In the genomic region with DNA sequence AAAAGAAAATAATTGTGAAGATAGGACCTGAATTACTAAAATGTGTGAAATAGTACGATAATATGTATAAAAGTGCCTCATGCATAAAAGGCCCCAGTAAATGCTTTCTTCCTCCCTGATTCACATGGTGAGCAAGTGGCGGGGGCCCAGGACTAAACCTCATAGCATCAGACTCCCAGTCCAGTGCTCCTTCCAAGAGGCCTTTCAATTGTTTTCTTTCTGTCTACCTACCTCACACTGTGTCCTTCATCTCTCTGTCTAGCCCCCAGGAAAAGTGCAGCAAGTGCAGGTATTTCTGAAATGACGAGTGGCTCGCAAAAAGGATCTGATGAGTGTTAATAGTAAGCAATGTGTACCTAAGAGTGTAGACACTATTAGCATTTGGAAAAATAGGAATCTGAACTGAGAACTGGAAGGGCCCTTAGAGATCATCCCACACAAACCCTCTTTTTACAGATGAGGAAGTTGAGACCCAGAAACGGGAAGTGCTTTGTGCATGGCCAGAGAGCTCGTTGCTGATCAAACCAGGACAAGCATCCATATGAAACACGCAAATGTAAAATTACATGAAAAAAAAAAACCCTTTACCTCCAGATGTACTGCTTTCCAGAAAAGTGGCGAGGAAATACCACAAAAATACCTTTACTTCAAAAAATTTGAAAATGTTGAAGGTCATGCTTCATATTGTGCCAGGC, we compare ENCODE assay signal across 1 cellular context.
TF ChIP-seq lines count a peak whose summit lies in the region.

No MANE protein-coding gene starts in this region.

TF ChIP-seq in GM23338, 12 proteins besides CTCF, POLR2A, EP300 and RAD21 (continued from another document):
- TF ChIP-seq, protein P1, sequence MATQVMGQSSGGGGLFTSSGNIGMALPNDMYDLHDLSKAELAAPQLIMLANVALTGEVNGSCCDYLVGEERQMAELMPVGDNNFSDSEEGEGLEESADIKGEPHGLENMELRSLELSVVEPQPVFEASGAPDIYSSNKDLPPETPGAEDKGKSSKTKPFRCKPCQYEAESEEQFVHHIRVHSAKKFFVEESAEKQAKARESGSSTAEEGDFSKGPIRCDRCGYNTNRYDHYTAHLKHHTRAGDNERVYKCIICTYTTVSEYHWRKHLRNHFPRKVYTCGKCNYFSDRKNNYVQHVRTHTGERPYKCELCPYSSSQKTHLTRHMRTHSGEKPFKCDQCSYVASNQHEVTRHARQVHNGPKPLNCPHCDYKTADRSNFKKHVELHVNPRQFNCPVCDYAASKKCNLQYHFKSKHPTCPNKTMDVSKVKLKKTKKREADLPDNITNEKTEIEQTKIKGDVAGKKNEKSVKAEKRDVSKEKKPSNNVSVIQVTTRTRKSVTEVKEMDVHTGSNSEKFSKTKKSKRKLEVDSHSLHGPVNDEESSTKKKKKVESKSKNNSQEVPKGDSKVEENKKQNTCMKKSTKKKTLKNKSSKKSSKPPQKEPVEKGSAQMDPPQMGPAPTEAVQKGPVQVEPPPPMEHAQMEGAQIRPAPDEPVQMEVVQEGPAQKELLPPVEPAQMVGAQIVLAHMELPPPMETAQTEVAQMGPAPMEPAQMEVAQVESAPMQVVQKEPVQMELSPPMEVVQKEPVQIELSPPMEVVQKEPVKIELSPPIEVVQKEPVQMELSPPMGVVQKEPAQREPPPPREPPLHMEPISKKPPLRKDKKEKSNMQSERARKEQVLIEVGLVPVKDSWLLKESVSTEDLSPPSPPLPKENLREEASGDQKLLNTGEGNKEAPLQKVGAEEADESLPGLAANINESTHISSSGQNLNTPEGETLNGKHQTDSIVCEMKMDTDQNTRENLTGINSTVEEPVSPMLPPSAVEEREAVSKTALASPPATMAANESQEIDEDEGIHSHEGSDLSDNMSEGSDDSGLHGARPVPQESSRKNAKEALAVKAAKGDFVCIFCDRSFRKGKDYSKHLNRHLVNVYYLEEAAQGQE (IDR thresholded peaks at IDR 0.05; ENCODE audit: unreplicated experiment) = no peak
- TF ChIP-seq EZH2 (IDR thresholded peaks at IDR 0.05; ENCODE audit: low read depth, unreplicated experiment) = no peak
TF ChIP-seq in GM23338: peak in this region for 0.
